ENCODE assay signal across 8 cellular contexts in genomic region chr14:31421200-31421599, GRCh38. TPM values are rescaled to one million over a fixed set of nuclear protein-coding genes. Genes with fewer than 3 reads are reported as not detected.
A peak's percentile ranks its signal among the peaks of the same experiment; 100 is the strongest.
DNase-seq lines count a peak whose midpoint lies in the region; ATAC-seq and TF ChIP-seq lines count a peak whose summit lies in the region.

No MANE protein-coding gene starts in this region.

- H3K9me3 Mint-ChIP-seq in activated CD8-positive, alpha-beta T cell treated with anti-CD3 and anti-CD28 coated beads, Interleukin-2, amount 10 ng/mL, durations not matched to agents 7 days and 5 days (ENCODE audit: insufficient read depth), result no peaks in the 10 kb centered on the region

- no peaks in the 10 kb centered on the region for H3K79me2 ChIP-seq in mesendoderm (ENCODE audit: control insufficient read depth, insufficient read depth, low read length)

- H3K36me3 Mint-ChIP-seq in activated CD8-positive, alpha-beta T cell treated with anti-CD3 and anti-CD28 coated beads, Interleukin-2, amount 10 ng/mL, durations not matched to agents 7 days and 5 days (ENCODE audit: low read depth), result no peaks in the 10 kb centered on the region

- H3K4ac ChIP-seq in mesendoderm (ENCODE audit: low read depth, low read length), result no peak overlapping the region

- 94 to 96% (median 94%) methylated on average over 5 of the region's 5 CpGs for WGBS in heart left ventricle, 4 donors
- 100% methylated on average over 2 of the region's 5 CpGs for WGBS in mesendoderm (ENCODE audit: extremely low coverage, insufficient coverage, low lambda C conversion rate)
- WGBS in transverse colon (ENCODE audit: low coverage in 1 of 2), 2 donors, result 86 to 93% methylated on average over 5 of the region's 5 CpGs

- H3K36me3 ChIP-seq in heart left ventricle (no peaks in the 10 kb centered on the region), mesendoderm (ENCODE audit: control insufficient read depth, insufficient read depth, low read length) (no peaks in the 10 kb centered on the region), transverse colon (no peaks in the 10 kb centered on the region)

- H2BK15ac ChIP-seq in mesendoderm (replicated peaks; ENCODE audit: low read depth), result no peak overlapping the region

- no peak for ATAC-seq in heart left ventricle
- ATAC-seq in activated CD8-positive, alpha-beta T cell treated with anti-CD3 and anti-CD28 coated beads, Interleukin-2, amount 10 ng/mL, durations not matched to agents 7 days and 5 days, result no peak
- ATAC-seq in GM18870 (IDR thresholded peaks at IDR 0.05; ENCODE audit: unreplicated experiment), result no peak

- no peak overlapping the region for H3K18ac ChIP-seq in mesendoderm (ENCODE audit: low read length)

- no peak overlapping the region for H4K5ac ChIP-seq in mesendoderm (ENCODE audit: low read length)

- in situ Hi-C loops in transverse colon (cut with MboI; ENCODE audit: low pct_ligation_motif_present in 1 of 4, low pct_unique_long_range_greater_than_20kb in 1 of 4, low sequenced_read_pairs in 3 of 4), result no loop called here

- no peak overlapping the region for H3K9ac ChIP-seq in mesendoderm (ENCODE audit: low read length)

- TF ChIP-seq CTCF in heart left ventricle (IDR thresholded peaks at IDR 0.05) (no peak), transverse colon (IDR thresholded peaks at IDR 0.05) (no peak)

- no peaks in the 10 kb centered on the region for H3K27me3 ChIP-seq in heart left ventricle
- H3K27me3 ChIP-seq in mesendoderm (ENCODE audit: insufficient read depth, low read length, poor library complexity), result no peaks in the 10 kb centered on the region
- H3K27me3 ChIP-seq in transverse colon, result no peaks in the 10 kb centered on the region

- DNase-seq in heart left ventricle (no peak), cardiac septum (ENCODE audit: low spot score) (no peak), mesendoderm (no peak), transverse colon (no peak), COLO829 (ENCODE audit: low spot score) (no peak)
- no peak for DNase-seq in activated CD8-positive, alpha-beta T cell treated with anti-CD3 and anti-CD28 coated beads, Interleukin-2, amount 10 ng/mL, durations not matched to agents 7 days and 5 days
- DNase-seq in central memory CD4-positive, alpha-beta T cell, result no peak

- TF ChIP-seq POLR2A in heart left ventricle (IDR thresholded peaks at IDR 0.05), result no peak
- TF ChIP-seq POLR2A in transverse colon (IDR thresholded peaks at IDR 0.05), result no peak

- H3K79me1 ChIP-seq in mesendoderm (ENCODE audit: low read length), result no peaks in the 10 kb centered on the region

- no peak overlapping the region for H3K56ac ChIP-seq in mesendoderm (ENCODE audit: low read length)

- H3K4me1 Mint-ChIP-seq in activated CD8-positive, alpha-beta T cell treated with anti-CD3 and anti-CD28 coated beads, Interleukin-2, amount 10 ng/mL, durations not matched to agents 7 days and 5 days (ENCODE audit: low read depth), result peaks cover 19% of the 10 kb centered on the region

- H3K27me3 Mint-ChIP-seq in activated CD8-positive, alpha-beta T cell treated with anti-CD3 and anti-CD28 coated beads, Interleukin-2, amount 10 ng/mL, durations not matched to agents 7 days and 5 days (ENCODE audit: low read depth), result no peaks in the 10 kb centered on the region

- POLR2A ChIA-PET in activated CD8-positive, alpha-beta T cell treated with anti-CD3 and anti-CD28 coated beads, Interleukin-2, amount 10 ng/mL, durations not matched to agents 7 days and 5 days (lab: Charles Lee), result interaction anchor here (0.8 to 3.1 kb wide), 6 partner anchors 28 to 293 kb away, joined by 3 to 20 read pairs (median 4); partner anchors contain the start of genes DTD2 and HECTD1

- H3K27ac Mint-ChIP-seq in activated CD8-positive, alpha-beta T cell treated with anti-CD3 and anti-CD28 coated beads, Interleukin-2, amount 10 ng/mL, durations not matched to agents 7 days and 5 days, result peak overlapping the region; percentile 86

- CTCF ChIA-PET in activated CD8-positive, alpha-beta T cell treated with anti-CD3 and anti-CD28 coated beads, Interleukin-2, amount 10 ng/mL, durations not matched to agents 7 days and 5 days (lab: Charles Lee), result interaction anchor here (0.7 to 2.9 kb wide), 9 partner anchors 16 to 765 kb away, joined by 3 to 18 read pairs (median 3); partner anchors contain the start of genes DTD2 and HECTD1

- H3K4me3 ChIP-seq in heart left ventricle, result peak overlapping the region in 4 of 12 donors; percentile 82 to 97 (median 95)
- H3K4me3 ChIP-seq in mesendoderm (ENCODE audit: low read length), result no peak overlapping the region
- H3K4me3 ChIP-seq in transverse colon, result peak overlapping the region in 1 of 4 donors; percentile 85

- H2AK5ac ChIP-seq in mesendoderm (ENCODE audit: low read length), result no peak overlapping the region

- H4K8ac ChIP-seq in mesendoderm (ENCODE audit: low read depth, low read length), result peak overlapping the region; percentile 94

- no peak overlapping the region for H3K23ac ChIP-seq in mesendoderm (ENCODE audit: low read length)

- no peaks in the 10 kb centered on the region for H3K9me3 ChIP-seq in heart left ventricle
- no peaks in the 10 kb centered on the region for H3K9me3 ChIP-seq in transverse colon

- H3K4me3 Mint-ChIP-seq in activated CD8-positive, alpha-beta T cell treated with anti-CD3 and anti-CD28 coated beads, Interleukin-2, amount 10 ng/mL, durations not matched to agents 7 days and 5 days, result peak overlapping the region; percentile 96

- no peak overlapping the region for H2BK5ac ChIP-seq in mesendoderm (ENCODE audit: low read length)

- H3K4me1 ChIP-seq in heart left ventricle, result peaks cover 0 to 25% (median 18%) of the 10 kb centered on the region in 12 donors
- H3K4me1 ChIP-seq in mesendoderm (ENCODE audit: control insufficient read depth, low read depth, low read length), result no peaks in the 10 kb centered on the region
- H3K4me1 ChIP-seq in transverse colon, result peaks cover 9 to 28% (median 17%) of the 10 kb centered on the region in 4 donors

- H3K27ac ChIP-seq in heart left ventricle, result peak overlapping the region in 7 of 12 donors; percentile 82 to 96 (median 91)
- no peak overlapping the region for H3K27ac ChIP-seq in mesendoderm (ENCODE audit: low read depth, low read length)
- H3K27ac ChIP-seq in transverse colon, result peak overlapping the region in 3 of 4 donors; percentile 94 to 97 (median 94)

- intact Hi-C loops in heart left ventricle (cut with DNase I), result loop anchor here in 5 of 10 donors (2.0 to 5.0 kb wide), 3 partner anchors 36 to 214 kb away; partner anchors contain the start of genes DTD2 (in 5 of the 5) and HECTD1 (in 1 of the 5)
- intact Hi-C loops in cardiac septum (cut with DNase I), result loop anchor here (2.0 kb wide), 1 partner anchor 36 kb away; the partner anchor contains the start of gene DTD2
- intact Hi-C loops in transverse colon (cut with DNase I; ENCODE audit: low total_unique reads), result no loop called here

- no peak overlapping the region for H2BK120ac ChIP-seq in mesendoderm (ENCODE audit: low read depth, low read length)

- no peak for TF ChIP-seq EP300 in transverse colon (IDR thresholded peaks at IDR 0.05; ENCODE audit: low read depth)

- no peak overlapping the region for H3K4me2 ChIP-seq in mesendoderm (ENCODE audit: low read length)

RNA-seq across cellular contexts. Expression of gene HEATR5A, which starts 0.8 kb away (rescaled TPM):
- 10 to 100 TPM; 24.9 to 57.6 (median 45.5) TPM for total RNA-seq in heart left ventricle
- 10 to 100 TPM; 22.4 to 42.3 TPM for polyA plus RNA-seq in heart left ventricle
- total RNA-seq in cardiac septum, result 49.5 TPM
- total RNA-seq in activated CD8-positive, alpha-beta T cell treated with anti-CD3 and anti-CD28 coated beads, Interleukin-2, amount 10 ng/mL, durations not matched to agents 7 days and 5 days, result 1 to 10 TPM; 8.5 to 9.4 TPM
- 16.1 TPM for polyA plus RNA-seq in mesendoderm (2013, experiment 1 of 2)
- polyA plus RNA-seq in mesendoderm (2013, experiment 2 of 2), result 17.9 TPM
- 10 to 100 TPM; 15.3 to 58.4 (median 38.5) TPM for total RNA-seq in transverse colon

RNA-seq across cellular contexts. Expression of gene DTD2, which starts 36.1 kb away (rescaled TPM):
- total RNA-seq in heart left ventricle, result 10 to 100 TPM in 2 of 9 donors, 1 to 10 TPM in 7; 5.4 to 12.2 (median 8.2) TPM
- 1 to 10 TPM; 4.0 to 9.7 TPM for polyA plus RNA-seq in heart left ventricle
- 5.6 TPM for total RNA-seq in cardiac septum
- total RNA-seq in activated CD8-positive, alpha-beta T cell treated with anti-CD3 and anti-CD28 coated beads, Interleukin-2, amount 10 ng/mL, durations not matched to agents 7 days and 5 days, result 10 to 100 TPM; 15.7 to 17.7 TPM
- polyA plus RNA-seq in mesendoderm (2013, experiment 1 of 2), result 14.9 TPM
- polyA plus RNA-seq in mesendoderm (2013, experiment 2 of 2), result 14.7 TPM
- total RNA-seq in transverse colon, result 10 to 100 TPM in 3 of 4 donors, 1 to 10 TPM in 1; 7.5 to 62.7 (median 25.9) TPM
